ENCODE assay signal across 28 cellular contexts in genomic region chr2:200247494-200247893, GRCh38. TPM values are rescaled to one million over a fixed set of nuclear protein-coding genes. Genes with fewer than 3 reads are reported as not detected.
DNase-seq lines count a peak whose midpoint lies in the region; ATAC-seq and TF ChIP-seq lines count a peak whose summit lies in the region.
"Had no signal": no experiment of that assay in that cellular context is flagged by ENCODE, and none has a peak within 500 bp of the region (broad histone marks: within the 10 kb centered on the region; RNA-seq: fewer than 3 reads in every experiment).

No MANE protein-coding gene starts in this region.

- intact Hi-C loops in posterior vena cava (cut with DNase I) (no loop called here), right lobe of liver (cut with DNase I) (no loop called here)

- 71% methylated on average over 2 of the region's 2 CpGs for WGBS in right lobe of liver (ENCODE audit: insufficient coverage, low coverage, low lambda C conversion rate, missing lambda C conversion rate)

- no peaks in the 10 kb centered on the region for H3K27me3 ChIP-seq in right lobe of liver
- H3K27me3 ChIP-seq: body of pancreas, stomach, tibial artery had no signal

- no peak for TF ChIP-seq POLR2A in right lobe of liver (IDR thresholded peaks at IDR 0.05)

- no peaks in the 10 kb centered on the region for H3K9me3 ChIP-seq in right lobe of liver
- H3K9me3 ChIP-seq: body of pancreas, heart left ventricle, stomach, tibial artery had no signal

- DNase-seq in EH (ENCODE audit: low read depth) (peak; percentile 80), amniotic epithelial cell (ENCODE audit: low read depth) (peak; percentile 60), fibroblast of peridontal ligament (ENCODE audit: extremely low read depth) (peak; percentile 56), osteocyte (ENCODE audit: extremely low spot score, unreplicated experiment) (no peak), posterior vena cava (ENCODE audit: low spot score) (no peak), right lobe of liver (no peak)
- DNase-seq: activated CD4-positive, alpha-beta T cell treated with anti-CD3 and anti-CD28 coated beads, Interleukin-2, amount 50 U/mL, for 4 hours; body of pancreas; CD4-positive, alpha-beta T cell; DMS 273 treated with DMSO at 0.1 percent for 48 hours; endodermal cell; heart left ventricle; mesendoderm; naive thymus-derived CD4-positive, alpha-beta T cell; NCI-H1694; NCI-H2171; NCI-H510A treated with DMSO at 0.1 percent for 48 hours; SHP77 treated with DMSO at 0.1 percent for 48 hours; stimulated activated CD8-positive, alpha-beta memory T cell treated with anti-CD3 and anti-CD28 coated beads, Interleukin-4, amount 100 ng/mL, for 48 hours; stomach; SW 1271; T1000; tibial artery had no signal

- no peaks in the 10 kb centered on the region for H3K36me3 Mint-ChIP-seq in osteocyte (ENCODE audit: unreplicated experiment)
- H3K36me3 Mint-ChIP-seq: activated naive CD8-positive, alpha-beta T cell; naive thymus-derived CD4-positive, alpha-beta T cell had no signal

- no peak overlapping the region for H3K27ac ChIP-seq in right lobe of liver
- H3K27ac ChIP-seq: body of pancreas, heart left ventricle, stomach, tibial artery had no signal

- H3K27me3 Mint-ChIP-seq in osteocyte (ENCODE audit: unreplicated experiment) = no peaks in the 10 kb centered on the region

- no peaks in the 10 kb centered on the region for H3K9me3 Mint-ChIP-seq in osteocyte (ENCODE audit: unreplicated experiment)
- H3K9me3 Mint-ChIP-seq: CD4-positive, alpha-beta T cell; naive thymus-derived CD4-positive, alpha-beta T cell had no signal

- no peak for TF ChIP-seq CTCF in osteocyte (IDR thresholded peaks at IDR 0.05)
- TF ChIP-seq CTCF in right lobe of liver (IDR thresholded peaks at IDR 0.05) = no peak

- no peaks in the 10 kb centered on the region for H3K4me1 ChIP-seq in right lobe of liver

- no peak overlapping the region for H3K4me3 Mint-ChIP-seq in osteocyte (ENCODE audit: unreplicated experiment)
- H3K4me3 Mint-ChIP-seq: activated naive CD8-positive, alpha-beta T cell; CD4-positive, alpha-beta T cell; endodermal cell; naive thymus-derived CD4-positive, alpha-beta T cell had no signal

- H3K4me1 Mint-ChIP-seq in osteocyte (ENCODE audit: unreplicated experiment) = peaks cover 25% of the 10 kb centered on the region

- no peak overlapping the region for H3K4me3 ChIP-seq in right lobe of liver
- H3K4me3 ChIP-seq: body of pancreas, heart left ventricle, stomach, tibial artery had no signal

- H3K27ac Mint-ChIP-seq in osteocyte (ENCODE audit: unreplicated experiment) = peak overlapping the region; percentile 36
- H3K27ac Mint-ChIP-seq: activated naive CD8-positive, alpha-beta T cell; CD4-positive, alpha-beta T cell; endodermal cell; naive thymus-derived CD4-positive, alpha-beta T cell had no signal

- H3K36me3 ChIP-seq in right lobe of liver = no peaks in the 10 kb centered on the region
- H3K36me3 ChIP-seq: heart left ventricle, stomach, tibial artery had no signal

- ATAC-seq in right lobe of liver (no peak), HG02623 (IDR thresholded peaks at IDR 0.05; ENCODE audit: unreplicated experiment) (no peak)
- no peak for ATAC-seq in activated CD4-positive, CD25-positive, alpha-beta regulatory T cell treated with anti-CD3 and anti-CD28 coated beads, Interleukin-2, amount 50 U/mL, for 24 hours
- ATAC-seq: body of pancreas; heart left ventricle; naive thymus-derived CD4-positive, alpha-beta T cell; Panc1; sciatic nerve had no signal

RNA-seq across cellular contexts. Expression of gene SPATS2L, which starts 59.0 kb away (rescaled TPM):
- total RNA-seq in osteocyte (152 and 155 TPM in 2 replicates), posterior vena cava (10 to 100 TPM; 68.7 to 76.6 TPM), right lobe of liver (100 to 1,000 TPM in 1 of 6 experiments, 10 to 100 TPM in 5; 60.7 to 109 (median 72.9) TPM)

Comparison
In these comparisons a context has a peak if more than half of its experiments do, and no peak if none do; other contexts are left out.
1. DNase-seq: peak in EH (single experiment), amniotic epithelial cell (single experiment) and fibroblast of peridontal ligament (single experiment); none in osteocyte (single experiment), posterior vena cava (single experiment) and right lobe of liver (0 of 3).